8 cellular contexts compared by ENCODE assay signal in the genomic region with DNA sequence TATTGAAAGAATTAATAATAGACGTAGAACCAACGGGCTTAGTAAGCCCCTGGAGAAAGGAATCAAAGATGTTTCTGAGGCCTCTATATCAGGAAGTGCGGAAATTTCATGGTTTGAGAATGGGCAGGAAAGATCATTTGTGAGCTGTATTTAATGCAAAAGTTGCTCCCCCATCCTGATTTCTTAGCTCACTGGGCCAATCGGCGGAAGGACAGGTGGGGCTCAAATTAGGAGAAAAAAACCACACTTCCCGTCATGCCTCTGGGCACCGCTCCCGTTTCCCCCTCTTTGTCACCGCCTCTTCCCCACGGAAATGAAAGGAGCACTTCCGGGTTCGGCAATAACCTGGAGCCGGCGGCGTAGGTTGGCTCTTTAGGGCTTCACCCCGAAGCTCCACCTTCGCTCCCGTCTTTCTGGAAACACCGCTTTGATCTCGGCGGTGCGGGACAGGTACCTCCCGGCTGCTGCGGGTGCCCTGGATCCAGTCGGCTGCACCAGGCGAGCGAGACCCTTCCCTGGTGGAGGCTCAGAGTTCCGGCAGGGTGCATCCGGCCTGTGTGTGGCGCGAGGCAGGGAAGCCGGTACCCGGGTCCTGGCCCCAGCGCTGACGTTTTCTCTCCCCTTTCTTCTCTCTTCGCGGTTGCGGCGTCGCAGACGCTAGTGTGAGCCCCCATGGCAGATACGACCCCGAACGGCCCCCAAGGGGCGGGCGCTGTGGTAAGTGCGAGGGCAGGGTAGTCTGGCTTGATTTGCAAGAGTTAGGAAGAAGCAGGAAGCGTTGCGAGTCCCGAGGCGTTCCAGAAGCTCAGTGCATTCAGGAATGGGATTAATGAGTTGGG. TPM values are rescaled to one million over a fixed set of nuclear protein-coding genes. Genes with fewer than 3 reads are reported as not detected.
DNase-seq lines count a peak whose midpoint lies in the region; ATAC-seq and TF ChIP-seq lines count a peak whose summit lies in the region.

A gene with protein sequence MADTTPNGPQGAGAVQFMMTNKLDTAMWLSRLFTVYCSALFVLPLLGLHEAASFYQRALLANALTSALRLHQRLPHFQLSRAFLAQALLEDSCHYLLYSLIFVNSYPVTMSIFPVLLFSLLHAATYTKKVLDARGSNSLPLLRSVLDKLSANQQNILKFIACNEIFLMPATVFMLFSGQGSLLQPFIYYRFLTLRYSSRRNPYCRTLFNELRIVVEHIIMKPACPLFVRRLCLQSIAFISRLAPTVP (plus strand): TSS at position 617 of the 839 bp plus-strand sequence. CDS start 56 bp downstream, at position 673.

- ATAC-seq in HG03432 (IDR thresholded peaks at IDR 0.05; ENCODE audit: unreplicated experiment) = peak; percentile 92

- no peaks in the 10 kb centered on the region for H3K27me3 ChIP-seq in kidney epithelial cell (ENCODE audit: control insufficient read depth, insufficient read depth, low read length)

- TF ChIP-seq POLR2A in GM19099 (IDR thresholded peaks at IDR 0.05; ENCODE audit: extremely low read depth, insufficient read length, low read depth) = peak; percentile 75

- H3K4me3 ChIP-seq in kidney epithelial cell (ENCODE audit: low read depth, low read length) = peak within 1 kb of the TSS; percentile 62

- no peak for TF ChIP-seq CTCF in kidney epithelial cell (IDR thresholded peaks at IDR 0.05; ENCODE audit: insufficient read depth, low read length, poor library complexity, severe bottlenecking)

- no peaks in the 10 kb centered on the region for H3K36me3 ChIP-seq in kidney epithelial cell (ENCODE audit: control insufficient read depth, insufficient read depth, low read length)

- DNase-seq in AML-193 (lab: John Stamatoyannopoulos, UW) (peak; percentile 64 to 76), NCI-H510A (lab: John Stamatoyannopoulos, UW) (peak; percentile 76), cerebellum (ENCODE audit: low spot score) (peak; percentile 91), kidney epithelial cell (ENCODE audit: low read depth) (peak; percentile 60)
- peak; percentile 65 for DNase-seq in activated CD4-positive, alpha-beta T cell treated with anti-CD3 and anti-CD28 coated beads for 1 hour
- peak; percentile 67 to 70 for DNase-seq in stimulated activated CD4-positive, alpha-beta T cell treated with anti-CD3 and anti-CD28 coated beads, Interleukin-15, amount 100 ng/mL, for 48 hours (ENCODE audit: low read depth in 2 of 2)

RNA-seq across cellular contexts. Expression of the gene that starts here (rescaled TPM):
- total RNA-seq in cerebellum (50.1 TPM), kidney epithelial cell (94.1 and 100 TPM in 2 replicates)

Comparison
In these comparisons a context has a peak if more than half of its experiments do, and no peak if none do; other contexts are left out.
1. Peak in every context shown above with its lines: DNase-seq, ATAC-seq and H3K4me3 ChIP-seq.